8 cellular contexts compared by ENCODE assay signal in the genomic region with DNA sequence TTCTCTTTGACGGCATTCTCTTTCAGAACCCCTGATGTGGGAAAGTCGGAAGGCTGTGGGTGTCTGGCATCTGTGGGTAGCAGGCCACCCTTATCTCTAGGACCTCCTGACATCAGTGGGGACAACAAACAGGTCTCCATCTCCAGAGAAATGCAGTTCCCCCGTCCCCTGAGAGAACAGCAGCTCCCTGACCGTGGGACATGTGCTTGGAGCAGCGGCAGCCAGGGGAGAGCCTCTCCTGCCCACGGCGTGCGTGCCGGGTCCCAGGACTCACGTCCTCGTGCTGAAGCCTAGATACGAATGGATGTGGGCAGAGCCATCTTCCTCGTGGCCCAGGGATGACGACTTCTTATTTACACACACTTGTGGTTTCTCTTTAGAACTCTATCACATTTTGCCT.
"Had no signal": no experiment of that assay in that cellular context is flagged by ENCODE, and none has a peak within 500 bp of the region (broad histone marks: within the 10 kb centered on the region; RNA-seq: fewer than 3 reads in every experiment).

No MANE protein-coding gene starts in this region.

- H3K4me2 ChIP-seq: GM23338 had no signal

- H2AFZ ChIP-seq: GM23338 had no signal

- FAIRE-seq: HTR-8/SVneo, K562 had no signal

- H3K4me3 ChIP-seq: GM23338, K562 had no signal

- ATAC-seq: GM23338, K562 had no signal

- H3K9me3 Mint-ChIP-seq: GM23338 had no signal

- DNase-seq: H7, HCEC 1CT, HFFc6, IMR-90, KG1 had no signal

- H3K4me3 Mint-ChIP-seq: GM23338, HFFc6 had no signal

- H3K27ac Mint-ChIP-seq: GM23338, HFFc6 had no signal
